ENCODE assay signal across 8 cellular contexts in genomic region chr16:88456356-88457292, GRCh38. TPM values are rescaled to one million over a fixed set of nuclear protein-coding genes. Genes with fewer than 3 reads are reported as not detected.
A peak's percentile ranks its signal among the peaks of the same experiment; 100 is the strongest.
DNase-seq lines count a peak whose midpoint lies in the region; ATAC-seq, FAIRE-seq and TF ChIP-seq lines count a peak whose summit lies in the region.

No MANE protein-coding gene starts in this region.

- TF ChIP-seq CTCF in VCaP (conservative IDR thresholded peaks at IDR 0.05) (no peak), colonic mucosa (IDR thresholded peaks at IDR 0.05) (no peak), progenitor cell of endocrine pancreas (IDR thresholded peaks at IDR 0.05; ENCODE audit: unreplicated experiment) (no peak)

- no peaks in the 10 kb centered on the region for H3K27me3 ChIP-seq in colonic mucosa

- H3K27ac Mint-ChIP-seq in progenitor cell of endocrine pancreas: peak overlapping the region; percentile 67

- H3K9me3 ChIP-seq in colonic mucosa: no peaks in the 10 kb centered on the region

- peak overlapping the region; percentile 77 for H3K4me3 Mint-ChIP-seq in progenitor cell of endocrine pancreas (ENCODE audit: low read depth)

- H3K4me1 ChIP-seq in colonic mucosa: peaks cover 9% of the 10 kb centered on the region

- intact Hi-C loops in colonic mucosa (cut with DNase I): loop anchor here (10.0 kb wide), 1 partner anchor 398 kb away; the partner anchor contains the start of genes GALNS and TRAPPC2L

- no peaks in the 10 kb centered on the region for H3K9me3 Mint-ChIP-seq in progenitor cell of endocrine pancreas (ENCODE audit: low read depth)

- H3K27ac ChIP-seq in VCaP (peak overlapping the region; percentile 87), colonic mucosa (no peak overlapping the region)

- ATAC-seq in GM18511 (IDR thresholded peaks at IDR 0.05; ENCODE audit: unreplicated experiment): no peak

- H3K36me3 Mint-ChIP-seq in progenitor cell of endocrine pancreas (ENCODE audit: insufficient read depth): no peaks in the 10 kb centered on the region

- H3K9ac ChIP-seq in colonic mucosa (ENCODE audit: low read depth in 2 of 2, low read length in 2 of 2): peak overlapping the region; percentile 4 to 19

- DNase-seq in GM18507 (ENCODE audit: extremely low spot score, insufficient read length, low read depth) (no peak), colonic mucosa (no peak), progenitor cell of endocrine pancreas (ENCODE audit: low spot score, unreplicated experiment) (no peak), NCI-H1436 (lab: John Stamatoyannopoulos, UW) (no peak), NCI-H187 treated with DMSO at 0.1 percent for 48 hours (lab: John Stamatoyannopoulos, UW) (no peak), dermis blood vessel endothelial cell (no peak)

- no peaks in the 10 kb centered on the region for H3K36me3 ChIP-seq in colonic mucosa

- H3K4me1 Mint-ChIP-seq in progenitor cell of endocrine pancreas (ENCODE audit: low read depth): peaks cover 20% of the 10 kb centered on the region

- peak; percentile 31 for FAIRE-seq in GM18507 (lab: Jason Lieb, UNC)

- no peaks in the 10 kb centered on the region for H3K27me3 Mint-ChIP-seq in progenitor cell of endocrine pancreas

- peak overlapping the region; percentile 44 for H3K4me3 ChIP-seq in colonic mucosa

RNA-seq across cellular contexts. Expression of gene ZFPM1, which starts 3.5 kb away (rescaled TPM):
- total RNA-seq in colonic mucosa: 10 to 100 TPM in 1 of 2 donors, 1 to 10 TPM in 1; 6.6 to 12.5 TPM
- 88.5 and 90.6 TPM in 2 replicates for total RNA-seq in progenitor cell of endocrine pancreas
- 1.4 and 1.6 TPM in 2 replicates for total RNA-seq in dermis blood vessel endothelial cell
